ENCODE assay signal across 20 cellular contexts in the genomic region with DNA sequence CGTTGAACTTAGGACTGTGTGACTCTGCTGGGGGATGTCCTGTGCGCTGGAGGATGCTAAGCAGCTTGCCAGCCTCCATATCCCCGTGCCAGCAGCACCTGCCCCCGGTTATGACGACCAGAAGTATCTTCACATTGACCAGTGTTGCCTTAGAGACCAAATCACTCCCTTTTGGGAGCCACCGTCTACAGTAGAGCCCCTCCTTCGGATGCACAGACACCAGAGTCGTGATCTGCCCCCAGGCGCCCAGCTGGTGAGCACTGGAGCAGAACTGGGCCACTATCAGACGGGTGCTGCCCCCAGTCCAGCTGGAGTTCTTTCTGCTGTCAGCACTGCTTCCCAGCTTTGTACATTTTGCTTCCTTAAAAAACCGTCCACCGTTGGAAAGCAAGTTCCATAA.
"Had no signal": no experiment of that assay in that cellular context is flagged by ENCODE, and none has a peak within 500 bp of the region (broad histone marks: within the 10 kb centered on the region; RNA-seq: fewer than 3 reads in every experiment).

No MANE protein-coding gene starts in this region.

- H3K9me3 Mint-ChIP-seq: activated CD4-positive, alpha-beta memory T cell treated with anti-CD3 and anti-CD28 coated beads for 36 hours; activated naive CD4-positive, alpha-beta T cell treated with anti-CD3 and anti-CD28 coated beads for 36 hours; activated T-helper 17 cell treated with anti-CD3 and anti-CD28 coated beads, Interleukin-2, amount 50 U/mL, for 72 hours; effector memory CD8-positive, alpha-beta T cell; T-helper 2 cell treated with Interferon-gamma antibody and Interleukin-4, amounts not matched to agents 5 μg/mL and 100 μg/mL, for 36 hours; WTC11 had no signal

- H3K27me3 ChIP-seq: body of pancreas, esophagus squamous epithelium, ovary, suprapubic skin, transverse colon, uterus had no signal

- H3K9me3 ChIP-seq: body of pancreas, esophagus squamous epithelium, mucosa of descending colon, ovary, suprapubic skin, transverse colon, uterus had no signal

- H3K4me1 Mint-ChIP-seq: activated T-helper 17 cell treated with anti-CD3 and anti-CD28 coated beads, Interleukin-2, amount 50 U/mL, for 72 hours had no signal

- H3K4me2 ChIP-seq: smooth muscle cell had no signal

- ATAC-seq: activated CD8-positive, alpha-beta memory T cell treated with anti-CD3 and anti-CD28 coated beads, Interleukin-2, amount 10 ng/mL, durations not matched to agents 7 days and 5 days; activated T-helper 17 cell treated with anti-CD3 and anti-CD28 coated beads, Interleukin-2, amount 50 U/mL, for 72 hours; body of pancreas; effector memory CD8-positive, alpha-beta T cell; mucosa of descending colon; naive thymus-derived CD4-positive, alpha-beta T cell; sciatic nerve; WTC11 had no signal

- H3K27ac Mint-ChIP-seq: effector memory CD8-positive, alpha-beta T cell; T-helper 2 cell treated with Interferon-gamma antibody and Interleukin-4, amounts not matched to agents 5 μg/mL and 100 μg/mL, for 36 hours; WTC11 had no signal

- H3K4me3 Mint-ChIP-seq: activated CD4-positive, alpha-beta memory T cell treated with anti-CD3 and anti-CD28 coated beads for 36 hours; activated CD8-positive, alpha-beta memory T cell treated with anti-CD3 and anti-CD28 coated beads, Interleukin-2, amount 10 ng/mL, durations not matched to agents 7 days and 5 days; activated naive CD4-positive, alpha-beta T cell treated with anti-CD3 and anti-CD28 coated beads for 36 hours; activated T-helper 17 cell treated with anti-CD3 and anti-CD28 coated beads, Interleukin-2, amount 50 U/mL, for 72 hours; effector memory CD8-positive, alpha-beta T cell; naive thymus-derived CD4-positive, alpha-beta T cell; T-helper 2 cell treated with Interferon-gamma antibody and Interleukin-4, amounts not matched to agents 5 μg/mL and 100 μg/mL, for 36 hours; WTC11 had no signal

- H3K27me3 Mint-ChIP-seq: activated CD4-positive, alpha-beta memory T cell treated with anti-CD3 and anti-CD28 coated beads for 36 hours; activated CD8-positive, alpha-beta memory T cell treated with anti-CD3 and anti-CD28 coated beads, Interleukin-2, amount 10 ng/mL, durations not matched to agents 7 days and 5 days; activated T-helper 17 cell treated with anti-CD3 and anti-CD28 coated beads, Interleukin-2, amount 50 U/mL, for 72 hours; effector memory CD8-positive, alpha-beta T cell; naive thymus-derived CD4-positive, alpha-beta T cell had no signal

- H3K27ac ChIP-seq: body of pancreas, esophagus squamous epithelium, ovary, suprapubic skin, transverse colon, uterus had no signal

- DNase-seq: activated CD4-positive, alpha-beta memory T cell treated with anti-CD3 and anti-CD28 coated beads for 36 hours; activated CD4-positive, alpha-beta T cell treated with anti-CD3 and anti-CD28 coated beads for 4 hours; activated CD8-positive, alpha-beta memory T cell treated with anti-CD3 and anti-CD28 coated beads, Interleukin-2, amount 10 ng/mL, durations not matched to agents 7 days and 5 days; activated naive CD4-positive, alpha-beta T cell treated with anti-CD3 and anti-CD28 coated beads for 36 hours; body of pancreas; effector memory CD8-positive, alpha-beta T cell; esophagus squamous epithelium; mesenchymal stem cell; mucosa of descending colon; naive thymus-derived CD4-positive, alpha-beta T cell; ovary; stimulated activated naive CD4-positive, alpha-beta T cell treated with Interleukin-2 at 50 U/mL for 16 hours; transverse colon; uterus had no signal

- H3K4me1 ChIP-seq: body of pancreas, esophagus squamous epithelium, suprapubic skin, transverse colon, uterus had no signal

- H3K36me3 ChIP-seq: ovary, uterus had no signal

- H3K4me3 ChIP-seq: body of pancreas, esophagus squamous epithelium, mucosa of descending colon, ovary, smooth muscle cell, suprapubic skin, transverse colon, uterus had no signal
